In the genomic region with DNA sequence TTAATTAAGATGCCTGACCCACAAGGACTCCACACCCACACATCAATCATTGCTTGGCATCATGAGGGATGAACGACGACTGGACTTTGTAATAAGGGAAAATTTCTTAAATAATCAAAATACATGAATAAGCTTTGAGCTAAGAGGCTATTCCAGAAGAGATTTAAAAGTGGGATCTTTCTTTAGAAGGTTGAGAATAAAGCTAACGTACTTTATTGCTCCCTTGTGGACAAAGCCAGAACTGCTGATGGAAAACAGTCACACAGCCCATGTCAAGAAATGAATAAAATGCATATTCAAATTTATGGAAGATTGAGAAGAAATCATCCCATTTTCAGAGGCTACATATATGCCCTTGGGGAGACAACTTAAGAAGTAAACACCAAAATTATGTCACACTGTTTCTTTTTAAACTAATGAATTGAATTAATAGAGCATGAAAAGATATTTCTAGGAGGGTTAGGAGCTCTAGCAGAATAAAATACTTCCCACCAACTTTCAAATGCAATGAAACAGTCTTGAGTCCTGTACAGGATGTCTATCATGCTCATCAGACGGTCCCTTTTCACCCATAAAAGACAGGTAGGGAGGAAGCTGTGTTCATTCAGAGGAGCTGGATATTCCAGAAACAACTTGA, we compare ENCODE assay signal across 9 cellular contexts.
DNase-seq lines count a peak whose midpoint lies in the region; ATAC-seq and FAIRE-seq lines count a peak whose summit lies in the region.
"Had no signal": no experiment of that assay in that cellular context is flagged by ENCODE, and none has a peak within 500 bp of the region (broad histone marks: within the 10 kb centered on the region; RNA-seq: fewer than 3 reads in every experiment).

No MANE protein-coding gene starts in this region.

- DNase-seq in NCI-H82 (lab: John Stamatoyannopoulos, UW) (peak; percentile 46), NCI-H82 treated with DMSO at 0.1 percent for 48 hours (lab: John Stamatoyannopoulos, UW; ENCODE audit: unreplicated experiment) (no peak), HTR-8/SVneo (ENCODE audit: insufficient read length, low spot score) (peak; percentile 65), cardiac septum (ENCODE audit: low spot score) (peak; percentile 7), stromal cell of bone marrow (ENCODE audit: low read depth) (peak; percentile 31)
- DNase-seq in activated CD4-positive, alpha-beta T cell treated with anti-CD3 and anti-CD28 coated beads, Interleukin-2, amount 50 U/mL, for 48 hours, result peak; percentile 3 to 18

- intact Hi-C loops in cardiac septum (cut with DNase I), result loop anchor here (5.0 kb wide), 1 partner anchor 114 kb away; no protein-coding TSS in a partner anchor

- FAIRE-seq in HTR-8/SVneo (lab: Jason Lieb, UNC), result no peak

- ATAC-seq in HG03432 (IDR thresholded peaks at IDR 0.05; ENCODE audit: unreplicated experiment) (no peak), GM18873 (IDR thresholded peaks at IDR 0.05; ENCODE audit: low FRiP score, unreplicated experiment) (no peak)
- ATAC-seq: activated naive CD4-positive, alpha-beta T cell treated with anti-CD3 and anti-CD28 coated beads, Interleukin-2, amount 50 U/mL, for 72 hours had no signal
